In genomic region chr1:80441664-80442063, GRCh38 we compare ENCODE assay signal across 24 cellular contexts.
DNase-seq lines count a peak whose midpoint lies in the region; ATAC-seq and TF ChIP-seq lines count a peak whose summit lies in the region.
"Had no signal": no experiment of that assay in that cellular context is flagged by ENCODE, and none has a peak within 500 bp of the region (broad histone marks: within the 10 kb centered on the region; RNA-seq: fewer than 3 reads in every experiment).

No MANE protein-coding gene starts in this region.

- peak in 1 of 2 experiments; percentile 16 for DNase-seq in Caco-2
- peak; percentile 13 for DNase-seq in HEK293T (ENCODE audit: extremely low spot score)
- DNase-seq in amniotic epithelial cell (ENCODE audit: low read depth), result peak; percentile 7
- no peak for DNase-seq in right lobe of liver
- DNase-seq in T1000 (lab: John Stamatoyannopoulos, UW), result no peak
- no peak for DNase-seq in NCI-H2081 treated with DMSO at 0.1 percent for 48 hours (lab: John Stamatoyannopoulos, UW)
- DNase-seq: activated CD4-positive, CD25-positive, alpha-beta regulatory T cell; activated CD8-positive, alpha-beta memory T cell treated with anti-CD3 and anti-CD28 coated beads for 24 hours; dorsolateral prefrontal cortex; lower lobe of right lung; MV-4-11; naive B cell; NCI-H187; NCI-H510A; pancreas; SHP77 treated with DMSO at 0.1 percent for 48 hours; small intestine; stimulated activated CD4-positive, alpha-beta T cell treated with anti-CD3 and anti-CD28 coated beads, Interleukin-4, amount 100 ng/mL, for 24 hours; substantia nigra had no signal

- no peak for TF ChIP-seq POLR2A in right lobe of liver (IDR thresholded peaks at IDR 0.05)

- no peaks in the 10 kb centered on the region for H3K4me1 Mint-ChIP-seq in Caco-2 (ENCODE audit: low read depth, unreplicated experiment)

- ATAC-seq in right lobe of liver, result peak in 3 of 4 donors; percentile 17 to 59 (median 32)
- ATAC-seq in HG03521 (IDR thresholded peaks at IDR 0.05; ENCODE audit: unreplicated experiment), result no peak
- ATAC-seq: lower lobe of right lung, pancreas had no signal

- no peak overlapping the region for H3K4me3 Mint-ChIP-seq in Caco-2 (ENCODE audit: unreplicated experiment)
- H3K4me3 Mint-ChIP-seq: activated T-helper 1 cell treated with anti-CD3 and anti-CD28 coated beads, Interleukin-12 subunit alpha, Interleukin-12 subunit beta, Interleukin-2, Interleukin-4 antibody, amounts not matched to agents 30 ng/mL and 10 ng/mL and 1 ng/mL, durations not matched to agents 14 hours and 24 hours and 36 hours; IgD-negative memory B cell; naive B cell; T-helper 1 cell treated with Interleukin-12 subunit alpha and Interleukin-12 subunit beta and Interleukin-4 antibody, amounts not matched to agents 30 μg/mL and 1 μg/mL, for 36 hours had no signal

- TF ChIP-seq CTCF in Caco-2 (IDR thresholded peaks at IDR 0.05; ENCODE audit: insufficient read depth in 1 of 2, low read depth in 1 of 2, low read length in 1 of 2, severe bottlenecking in 1 of 2, unreplicated experiment in 1 of 2) (peak; percentile 11 to 22), right lobe of liver (IDR thresholded peaks at IDR 0.05) (peak in 1 of 4 donors; percentile 21)

- H3K9me3 Mint-ChIP-seq in Caco-2 (ENCODE audit: unreplicated experiment), result no peaks in the 10 kb centered on the region

- no peaks in the 10 kb centered on the region for H3K4me1 ChIP-seq in Caco-2
- H3K4me1 ChIP-seq in right lobe of liver, result no peaks in the 10 kb centered on the region
- H3K4me1 ChIP-seq: esophagus muscularis mucosa, lower lobe of right lung, pancreas had no signal

- H3K9me3 ChIP-seq in Caco-2 (no peaks in the 10 kb centered on the region), right lobe of liver (no peaks in the 10 kb centered on the region)
- H3K9me3 ChIP-seq: esophagus muscularis mucosa, lower lobe of right lung, pancreas had no signal

- H3K27me3 ChIP-seq in Caco-2 (replicated peaks; ENCODE audit: control insufficient read depth, insufficient read depth, low read length), result no peaks in the 10 kb centered on the region
- no peaks in the 10 kb centered on the region for H3K27me3 ChIP-seq in right lobe of liver
- H3K27me3 ChIP-seq: esophagus muscularis mucosa, pancreas had no signal

- H3K27ac Mint-ChIP-seq in Caco-2 (ENCODE audit: unreplicated experiment), result no peak overlapping the region
- H3K27ac Mint-ChIP-seq: activated T-helper 1 cell treated with anti-CD3 and anti-CD28 coated beads, Interleukin-12 subunit alpha, Interleukin-12 subunit beta, Interleukin-2, Interleukin-4 antibody, amounts not matched to agents 30 ng/mL and 10 ng/mL and 1 ng/mL, durations not matched to agents 14 hours and 24 hours and 36 hours; IgD-negative memory B cell; naive B cell; T-helper 1 cell treated with Interleukin-12 subunit alpha and Interleukin-12 subunit beta and Interleukin-4 antibody, amounts not matched to agents 30 μg/mL and 1 μg/mL, for 36 hours had no signal

- no peaks in the 10 kb centered on the region for H3K36me3 ChIP-seq in Caco-2 (ENCODE audit: control insufficient read depth, insufficient read depth, low read length)
- no peaks in the 10 kb centered on the region for H3K36me3 ChIP-seq in right lobe of liver
- H3K36me3 ChIP-seq: esophagus muscularis mucosa, lower lobe of right lung, pancreas had no signal

- no peaks in the 10 kb centered on the region for H3K27me3 Mint-ChIP-seq in Caco-2 (ENCODE audit: insufficient read depth, unreplicated experiment)
- H3K27me3 Mint-ChIP-seq: IgD-negative memory B cell, naive B cell had no signal

- BruUV-seq in Caco-2 (replicated peaks; lab: Mats Ljungman, UMichigan), result no TSS peak

- no peak overlapping the region for H3K27ac ChIP-seq in right lobe of liver
- H3K27ac ChIP-seq: dorsolateral prefrontal cortex, esophagus muscularis mucosa, lower lobe of right lung, pancreas had no signal

- 75% methylated on average over 7 of the region's 7 CpGs for WGBS in right lobe of liver (ENCODE audit: insufficient coverage, low coverage, low lambda C conversion rate, missing lambda C conversion rate)

- H3K4me3 ChIP-seq in Caco-2 (ENCODE audit: low read depth, low read length) (no peak overlapping the region), right lobe of liver (no peak overlapping the region)
- H3K4me3 ChIP-seq: dorsolateral prefrontal cortex, esophagus muscularis mucosa, lower lobe of right lung, pancreas had no signal

- H3K36me3 Mint-ChIP-seq in Caco-2 (ENCODE audit: insufficient read depth, unreplicated experiment), result no peaks in the 10 kb centered on the region
- H3K36me3 Mint-ChIP-seq: naive B cell had no signal

- intact Hi-C loops in Caco-2 (cut with micrococcal nuclease; ENCODE audit: unreplicated experiment), result no loop called here
- intact Hi-C loops in right lobe of liver (cut with DNase I), result no loop called here

- CTCF ChIA-PET in Caco-2 (lab: Charles Lee) (no interaction called here), HEK293T (lab: Yijun Ruan, JAX) (no interaction called here)

- POLR2A ChIA-PET in Caco-2 (lab: Charles Lee), result no interaction called here
- POLR2A ChIA-PET in HEK293T (lab: Yijun Ruan, JAX), result no interaction called here

TF ChIP-seq in HEK293T, 16 proteins besides CTCF, POLR2A, EP300 and RAD21:
- no peak for TF ChIP-seq FOXA1 (IDR thresholded peaks at IDR 0.05)
- no peak for TF ChIP-seq HDGF (IDR thresholded peaks at IDR 0.05; ENCODE audit: borderline replicate concordance)
- no peak for TF ChIP-seq TARDBP (IDR thresholded peaks at IDR 0.05)
- no peak for TF ChIP-seq SUZ12 (IDR thresholded peaks at IDR 0.05)
- no peak for TF ChIP-seq L3MBTL2 (conservative IDR thresholded peaks at IDR 0.05)
- TF ChIP-seq ZNF384 (IDR thresholded peaks at IDR 0.05), result no peak
- TF ChIP-seq ARNT (IDR thresholded peaks at IDR 0.05), result no peak
- TF ChIP-seq ELF4 (IDR thresholded peaks at IDR 0.05), result no peak
- TF ChIP-seq SP1 (IDR thresholded peaks at IDR 0.05), result no peak
- no peak for TF ChIP-seq CTBP1 (IDR thresholded peaks at IDR 0.05; ENCODE audit: borderline replicate concordance)
- TF ChIP-seq FOXK2 (IDR thresholded peaks at IDR 0.05), result no peak
- no peak for TF ChIP-seq LEF1 (IDR thresholded peaks at IDR 0.05; ENCODE audit: borderline replicate concordance)
- no peak for TF ChIP-seq FOXM1 (IDR thresholded peaks at IDR 0.05; ENCODE audit: borderline replicate concordance)
- TF ChIP-seq NFRKB (IDR thresholded peaks at IDR 0.05), result no peak
- no peak for TF ChIP-seq BHLHE40 (IDR thresholded peaks at IDR 0.05; ENCODE audit: borderline replicate concordance)
- no peak for TF ChIP-seq PKNOX1 (IDR thresholded peaks at IDR 0.05)

Comparison
In these comparisons a context has a peak if more than half of its experiments do, and no peak if none do; other contexts are left out.
1. DNase-seq: peak in HEK293T (single experiment) and amniotic epithelial cell (single experiment); none in right lobe of liver (0 of 3), T1000 (single experiment) and NCI-H2081 treated with DMSO at 0.1 percent for 48 hours (single experiment).